In the genomic region with DNA sequence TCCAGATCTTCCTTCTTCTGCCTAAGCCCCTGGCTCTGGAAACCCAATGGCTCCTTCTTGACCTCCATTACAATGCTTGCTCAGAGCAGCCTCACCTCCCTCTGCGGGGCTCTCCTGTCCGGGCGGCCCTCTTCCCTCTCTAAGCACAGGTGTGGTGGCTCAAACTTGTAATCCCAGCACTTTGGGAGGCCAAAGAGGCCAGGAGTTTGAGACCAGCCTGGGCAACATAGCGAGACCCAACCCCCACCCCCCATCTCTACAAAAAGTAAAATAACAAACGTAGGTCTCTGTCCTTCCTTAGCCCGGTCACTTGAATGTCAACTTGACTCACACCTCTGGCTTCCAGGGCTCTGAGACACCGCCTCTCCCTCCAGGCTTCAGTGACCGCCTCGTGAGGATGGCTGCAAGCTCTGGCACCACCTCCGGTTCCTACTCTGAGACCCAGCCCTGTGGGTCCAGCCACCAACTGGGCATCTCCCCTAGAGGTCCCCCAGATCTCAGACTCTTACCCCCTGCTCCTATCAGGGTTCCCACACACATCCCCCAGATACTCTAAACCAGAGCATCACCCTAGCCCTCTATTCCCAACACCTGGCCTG, we compare ENCODE assay signal across 20 cellular contexts. TPM values are rescaled to one million over a fixed set of nuclear protein-coding genes. Genes with fewer than 3 reads are reported as not detected.
DNase-seq lines count a peak whose midpoint lies in the region; FAIRE-seq and TF ChIP-seq lines count a peak whose summit lies in the region.
"Had no signal": no experiment of that assay in that cellular context is flagged by ENCODE, and none has a peak within 500 bp of the region (broad histone marks: within the 10 kb centered on the region; RNA-seq: fewer than 3 reads in every experiment).

No MANE protein-coding gene starts in this region.

- BruUV-seq in Caco-2 (replicated peaks; lab: Mats Ljungman, UMichigan) (no TSS peak), endothelial cell of umbilical vein (replicated peaks; lab: Mats Ljungman, UMichigan) (no TSS peak)

- FAIRE-seq in RCC 7860 (lab: Jason Lieb, UNC) (no peak), endothelial cell of umbilical vein (lab: Jason Lieb, UNC) (peak; percentile 44)
- FAIRE-seq: H54, islet of Langerhans had no signal

- TF ChIP-seq CTCF in Caco-2 (IDR thresholded peaks at IDR 0.05; ENCODE audit: insufficient read depth in 1 of 2, low read depth in 1 of 2, low read length in 1 of 2, severe bottlenecking in 1 of 2, unreplicated experiment in 1 of 2) = no peak
- no peak for TF ChIP-seq CTCF in endothelial cell of umbilical vein (IDR thresholded peaks at IDR 0.05; ENCODE audit: extremely low read depth in 1 of 2, insufficient read depth in 1 of 2, low read depth in 1 of 2, low read length in 2 of 2)
- TF ChIP-seq CTCF in neural progenitor cell (IDR thresholded peaks at IDR 0.05) = no peak
- no peak for TF ChIP-seq CTCF in testis (IDR thresholded peaks at IDR 0.05)

- 79 to 92% methylated on average over 10 of the region's 10 CpGs for WGBS in testis, 2 donors

- POLR2A ChIA-PET in Caco-2 (lab: Charles Lee) (no interaction called here), endothelial cell of umbilical vein (lab: Charles Lee) (no interaction called here)

- peaks cover 27% of the 10 kb centered on the region for H3F3A ChIP-seq in neural progenitor cell (ENCODE audit: low read depth)

- H3K27me3 Mint-ChIP-seq in Caco-2 (ENCODE audit: insufficient read depth, unreplicated experiment) (no peaks in the 10 kb centered on the region), neural progenitor cell (ENCODE audit: insufficient read depth, low read depth) (peaks cover 71% of the 10 kb centered on the region)

- H3K4me2 ChIP-seq in endothelial cell of umbilical vein (ENCODE audit: insufficient read depth, low read length) (no peak overlapping the region), neural progenitor cell (peak overlapping the region; percentile 75)

- H3K4me1 Mint-ChIP-seq in Caco-2 (ENCODE audit: low read depth, unreplicated experiment) (peaks cover 31% of the 10 kb centered on the region), neural progenitor cell (peaks cover 32% of the 10 kb centered on the region)

- no peaks in the 10 kb centered on the region for H3K9me1 ChIP-seq in endothelial cell of umbilical vein (replicated peaks; ENCODE audit: control insufficient read depth, extremely low read depth, insufficient read depth, low read length)

- intact Hi-C loops in Caco-2 (cut with micrococcal nuclease; ENCODE audit: unreplicated experiment) = no loop called here
- intact Hi-C loops in endothelial cell of umbilical vein (cut with micrococcal nuclease) = loop anchor here (2.0 kb wide), 2 partner anchors 57 to 61 kb away; a partner anchor contains a TSS
- intact Hi-C loops in testis (cut with DNase I; ENCODE audit: low total_unique reads) = loop anchor here (10.0 kb wide), 1 partner anchor 59 kb away; a partner anchor contains a TSS

- H3K79me2 ChIP-seq in endothelial cell of umbilical vein (ENCODE audit: control insufficient read depth, insufficient read depth, low read length) = no peaks in the 10 kb centered on the region
- H3K79me2 ChIP-seq in neural progenitor cell (ENCODE audit: low read depth) = no peaks in the 10 kb centered on the region

- H2AFZ ChIP-seq in endothelial cell of umbilical vein (ENCODE audit: low read depth, low read length) (no peak overlapping the region), neural progenitor cell (replicated peaks) (no peak overlapping the region)

- H3K27me3 ChIP-seq in Caco-2 (replicated peaks; ENCODE audit: control insufficient read depth, insufficient read depth, low read length) (no peaks in the 10 kb centered on the region), endothelial cell of umbilical vein (ENCODE audit: control insufficient read depth in 2 of 2, insufficient read depth in 2 of 2, low read length in 2 of 2) (peaks cover 1 to 8% of the 10 kb centered on the region in 2 experiments), neural progenitor cell (peaks cover 83% of the 10 kb centered on the region), testis (no peaks in the 10 kb centered on the region)
- H3K27me3 ChIP-seq: cardiac muscle cell, MG63, thyroid gland had no signal

- H3K9me3 Mint-ChIP-seq in Caco-2 (ENCODE audit: unreplicated experiment) (no peaks in the 10 kb centered on the region), neural progenitor cell (peaks cover 5% of the 10 kb centered on the region)
- H3K9me3 Mint-ChIP-seq: CD8-positive, alpha-beta memory T cell; stimulated activated memory B cell treated with anti-CD40 and anti-IgM and Interleukin-4, amounts not matched to agents 10 μg/mL and 1 μg/mL and 100 μg/mL, for 72 hours had no signal

- H3K9ac ChIP-seq in endothelial cell of umbilical vein (replicated peaks; ENCODE audit: extremely low read depth, insufficient read depth, low read length) (no peak overlapping the region), neural progenitor cell (no peak overlapping the region)

- CTCF ChIA-PET in Caco-2 (lab: Charles Lee) (no interaction called here), endothelial cell of umbilical vein (lab: Charles Lee) (no interaction called here)

- H3K4me3 Mint-ChIP-seq in Caco-2 (ENCODE audit: unreplicated experiment) (peak overlapping the region; percentile 90), neural progenitor cell (peak overlapping the region; percentile 50)
- H3K4me3 Mint-ChIP-seq: activated CD8-positive, alpha-beta memory T cell treated with anti-CD3 and anti-CD28 coated beads, Interleukin-2, amount 10 ng/mL, durations not matched to agents 7 days and 5 days; stimulated activated memory B cell treated with anti-CD40 and anti-IgM and Interleukin-4, amounts not matched to agents 10 μg/mL and 1 μg/mL and 100 μg/mL, for 72 hours had no signal

- H3K36me3 Mint-ChIP-seq in Caco-2 (ENCODE audit: insufficient read depth, unreplicated experiment) (peaks cover 30% of the 10 kb centered on the region), neural progenitor cell (no peaks in the 10 kb centered on the region)
- H3K36me3 Mint-ChIP-seq: activated CD8-positive, alpha-beta memory T cell treated with anti-CD3 and anti-CD28 coated beads, Interleukin-2, amount 10 ng/mL, durations not matched to agents 7 days and 5 days; stimulated activated memory B cell treated with anti-CD40 and anti-IgM and Interleukin-4, amounts not matched to agents 10 μg/mL and 1 μg/mL and 100 μg/mL, for 72 hours had no signal

- H3K4me3 ChIP-seq in Caco-2 (ENCODE audit: low read depth, low read length) (no peak overlapping the region), endothelial cell of umbilical vein (replicated peaks in 1 of 3; ENCODE audit: insufficient read depth in 1 of 3, low read depth in 1 of 3, low read length in 3 of 3) (no peak overlapping the region), neural progenitor cell (no peak overlapping the region), testis (no peak overlapping the region)
- H3K4me3 ChIP-seq: cardiac muscle cell, lower lobe of right lung, MG63, thyroid gland had no signal

- H3K27ac Mint-ChIP-seq in Caco-2 (ENCODE audit: unreplicated experiment) = peak overlapping the region; percentile 94
- H3K27ac Mint-ChIP-seq in neural progenitor cell = no peak overlapping the region
- H3K27ac Mint-ChIP-seq: activated CD8-positive, alpha-beta memory T cell treated with anti-CD3 and anti-CD28 coated beads, Interleukin-2, amount 10 ng/mL, durations not matched to agents 7 days and 5 days had no signal

- H3K9me3 ChIP-seq in Caco-2 (no peaks in the 10 kb centered on the region), endothelial cell of umbilical vein (replicated peaks; ENCODE audit: control insufficient read depth, insufficient read depth, low read length) (no peaks in the 10 kb centered on the region), neural progenitor cell (ENCODE audit: low read depth) (no peaks in the 10 kb centered on the region), testis (no peaks in the 10 kb centered on the region)
- H3K9me3 ChIP-seq: lower lobe of right lung, MG63, thyroid gland had no signal

- H3K4me1 ChIP-seq in Caco-2 (peaks cover 29% of the 10 kb centered on the region), endothelial cell of umbilical vein (ENCODE audit: control insufficient read depth, extremely low read depth, insufficient read depth, low read length) (peaks cover 14% of the 10 kb centered on the region), neural progenitor cell (peaks cover 21% of the 10 kb centered on the region), testis (peaks cover 23% of the 10 kb centered on the region)

- dilution Hi-C loops in endothelial cell of umbilical vein (cut with MboI; ENCODE audit: extremely low pct_ligation_motif_present, low sequenced_read_pairs) = no loop called here

- H3K36me3 ChIP-seq in Caco-2 (ENCODE audit: control insufficient read depth, insufficient read depth, low read length) (no peaks in the 10 kb centered on the region), endothelial cell of umbilical vein (ENCODE audit: control insufficient read depth in 2 of 2, extremely low read depth in 1 of 2, insufficient read depth in 2 of 2, low read length in 2 of 2) (no peaks in the 10 kb centered on the region), neural progenitor cell (no peaks in the 10 kb centered on the region), testis (ENCODE audit: low read depth, missing control alignments) (no peaks in the 10 kb centered on the region)
- H3K36me3 ChIP-seq: cardiac muscle cell, lower lobe of right lung, MG63, thyroid gland had no signal

- no peak overlapping the region for H3K27ac ChIP-seq in endothelial cell of umbilical vein (ENCODE audit: insufficient read depth, low read depth, low read length)
- no peak overlapping the region for H3K27ac ChIP-seq in neural progenitor cell
- H3K27ac ChIP-seq in testis = peak overlapping the region in 1 of 2 donors; percentile 96

- no peaks in the 10 kb centered on the region for H4K20me1 ChIP-seq in endothelial cell of umbilical vein (replicated peaks; ENCODE audit: control insufficient read depth, extremely low read depth, insufficient read depth, low read length)
- H4K20me1 ChIP-seq in neural progenitor cell (ENCODE audit: low read depth) = peaks cover 27% of the 10 kb centered on the region

- DNase-seq in Caco-2 (no peak), RCC 7860 (ENCODE audit: low spot score) (peak; percentile 5), endothelial cell of umbilical vein (ENCODE audit: low read depth, low spot score) (no peak), neural progenitor cell (ENCODE audit: low spot score) (no peak), EL (no peak), NCI-H2227 treated with DMSO at 0.1 percent for 48 hours (lab: John Stamatoyannopoulos, UW) (no peak), testis (no peak)
- DNase-seq: activated CD8-positive, alpha-beta memory T cell treated with anti-CD3 and anti-CD28 coated beads, Interleukin-2, amount 10 ng/mL, durations not matched to agents 7 days and 5 days; CD8-positive, alpha-beta memory T cell; dermis blood vessel endothelial cell; DMS79 treated with DMSO at 0.1 percent for 48 hours; lower lobe of right lung; MG63; NCI-H1417 treated with DMSO at 0.1 percent for 48 hours; NCI-H524 treated with DMSO at 0.1 percent for 48 hours had no signal

- TF ChIP-seq POLR2A in endothelial cell of umbilical vein (IDR thresholded peaks at IDR 0.05; ENCODE audit: low read depth, low read length) = no peak
- no peak for TF ChIP-seq POLR2A in testis (IDR thresholded peaks at IDR 0.05)

RNA-seq across cellular contexts. Expression of a gene that starts 4.6 kb away (rescaled TPM):
- 29.2 and 31.3 TPM in 2 replicates for total RNA-seq in Caco-2 (2022)
- 38.8 and 42.5 TPM in 2 replicates for total RNA-seq in endothelial cell of umbilical vein
- 32.0 and 38.3 TPM in 2 replicates for polyA plus RNA-seq in endothelial cell of umbilical vein
- polyA plus RNA-seq in endothelial cell of umbilical vein (2011; cell fraction: cytosol; rRNA removed) = 18.1 and 24.3 TPM in 2 replicates
- 83.7 and 102 TPM in 2 replicates for polyA plus RNA-seq in endothelial cell of umbilical vein (2011; cell fraction: nucleus; rRNA removed)
- 24.2 and 43.0 TPM in 2 replicates for polyA plus RNA-seq in endothelial cell of umbilical vein (2012)
- polyA minus RNA-seq in endothelial cell of umbilical vein = 13.2 and 18.9 TPM in 2 replicates
- 14.4 TPM for polyA minus RNA-seq in endothelial cell of umbilical vein (2011; cell fraction: cytosol; rRNA and poly(A)+ RNA removed)
- 13.9 and 23.3 TPM in 2 replicates for polyA minus RNA-seq in endothelial cell of umbilical vein (2011; cell fraction: nucleus; rRNA and poly(A)+ RNA removed)
- 1.1 TPM in 1 of 2 replicates, not detected in the other for total RNA-seq in neural progenitor cell (ENCODE audit: low replicate concordance)
- total RNA-seq in testis = 10 to 100 TPM; 70.5 to 76.6 TPM
- 30.2 TPM for polyA plus RNA-seq in testis (ENCODE audit: insufficient read depth, low read depth, low replicate concordance)

RNA-seq across cellular contexts. Expression of a gene that starts 28.6 kb away (rescaled TPM):
- total RNA-seq in Caco-2 (2022) (132 and 144 TPM in 2 replicates), endothelial cell of umbilical vein (393 and 394 TPM in 2 replicates), neural progenitor cell (ENCODE audit: low replicate concordance) (54.6 and 148 TPM in 2 replicates), testis (100 to 1,000 TPM; 354 to 539 TPM)
- polyA plus RNA-seq in endothelial cell of umbilical vein (574 and 716 TPM in 2 replicates), testis (ENCODE audit: insufficient read depth, low read depth, low replicate concordance) (314 TPM)
- 342 and 469 TPM in 2 replicates for polyA plus RNA-seq in endothelial cell of umbilical vein (2011; cell fraction: cytosol; rRNA removed)
- 404 and 491 TPM in 2 replicates for polyA plus RNA-seq in endothelial cell of umbilical vein (2011; cell fraction: nucleus; rRNA removed)
- 384 and 600 TPM in 2 replicates for polyA plus RNA-seq in endothelial cell of umbilical vein (2012)
- 371 and 416 TPM in 2 replicates for polyA minus RNA-seq in endothelial cell of umbilical vein
- 404 TPM for polyA minus RNA-seq in endothelial cell of umbilical vein (2011; cell fraction: cytosol; rRNA and poly(A)+ RNA removed)
- 69.0 and 101 TPM in 2 replicates for polyA minus RNA-seq in endothelial cell of umbilical vein (2011; cell fraction: nucleus; rRNA and poly(A)+ RNA removed)

RNA-seq across cellular contexts. Expression of a gene that starts 56.3 kb away (rescaled TPM):
- total RNA-seq in Caco-2 (2022) (1.4 and 1.9 TPM in 2 replicates), endothelial cell of umbilical vein (1.9 and 2.0 TPM in 2 replicates), neural progenitor cell (ENCODE audit: low replicate concordance) (0.22 and 1.8 TPM in 2 replicates), testis (10 to 100 TPM in 1 of 2 donors, 1 to 10 TPM in 1; 9.1 to 12.5 TPM)
- polyA plus RNA-seq in endothelial cell of umbilical vein (1.6 and 2.1 TPM in 2 replicates), testis (ENCODE audit: insufficient read depth, low read depth, low replicate concordance) (8.1 TPM)
- 1.0 and 1.4 TPM in 2 replicates for polyA plus RNA-seq in endothelial cell of umbilical vein (2011; cell fraction: cytosol; rRNA removed)
- 7.1 and 8.2 TPM in 2 replicates for polyA plus RNA-seq in endothelial cell of umbilical vein (2011; cell fraction: nucleus; rRNA removed)
- polyA plus RNA-seq in endothelial cell of umbilical vein (2012) = 0.83 and 2.2 TPM in 2 replicates
- polyA minus RNA-seq in endothelial cell of umbilical vein = 0.83 and 1.5 TPM in 2 replicates
- 1.8 TPM for polyA minus RNA-seq in endothelial cell of umbilical vein (2011; cell fraction: cytosol; rRNA and poly(A)+ RNA removed)
- polyA minus RNA-seq in endothelial cell of umbilical vein (2011; cell fraction: nucleus; rRNA and poly(A)+ RNA removed) = 1.5 TPM in 2 replicates
- polyA plus RNA-seq: CD8-positive, alpha-beta memory T cell had no signal

Comparison
In these comparisons a context has a peak if more than half of its experiments do, and no peak if none do; other contexts are left out.
1. RNA of a gene that starts 4.6 kb away (total RNA-seq): 70.5 to 76.6 TPM in testis, 38.8 to 42.5 TPM in endothelial cell of umbilical vein and 29.2 to 31.3 TPM in Caco-2; 1.1 TPM in neural progenitor cell; every median in the first group is over 10 times any median in the second.